Comparison of ENCODE assay signal across 8 cellular contexts in the genomic region with DNA sequence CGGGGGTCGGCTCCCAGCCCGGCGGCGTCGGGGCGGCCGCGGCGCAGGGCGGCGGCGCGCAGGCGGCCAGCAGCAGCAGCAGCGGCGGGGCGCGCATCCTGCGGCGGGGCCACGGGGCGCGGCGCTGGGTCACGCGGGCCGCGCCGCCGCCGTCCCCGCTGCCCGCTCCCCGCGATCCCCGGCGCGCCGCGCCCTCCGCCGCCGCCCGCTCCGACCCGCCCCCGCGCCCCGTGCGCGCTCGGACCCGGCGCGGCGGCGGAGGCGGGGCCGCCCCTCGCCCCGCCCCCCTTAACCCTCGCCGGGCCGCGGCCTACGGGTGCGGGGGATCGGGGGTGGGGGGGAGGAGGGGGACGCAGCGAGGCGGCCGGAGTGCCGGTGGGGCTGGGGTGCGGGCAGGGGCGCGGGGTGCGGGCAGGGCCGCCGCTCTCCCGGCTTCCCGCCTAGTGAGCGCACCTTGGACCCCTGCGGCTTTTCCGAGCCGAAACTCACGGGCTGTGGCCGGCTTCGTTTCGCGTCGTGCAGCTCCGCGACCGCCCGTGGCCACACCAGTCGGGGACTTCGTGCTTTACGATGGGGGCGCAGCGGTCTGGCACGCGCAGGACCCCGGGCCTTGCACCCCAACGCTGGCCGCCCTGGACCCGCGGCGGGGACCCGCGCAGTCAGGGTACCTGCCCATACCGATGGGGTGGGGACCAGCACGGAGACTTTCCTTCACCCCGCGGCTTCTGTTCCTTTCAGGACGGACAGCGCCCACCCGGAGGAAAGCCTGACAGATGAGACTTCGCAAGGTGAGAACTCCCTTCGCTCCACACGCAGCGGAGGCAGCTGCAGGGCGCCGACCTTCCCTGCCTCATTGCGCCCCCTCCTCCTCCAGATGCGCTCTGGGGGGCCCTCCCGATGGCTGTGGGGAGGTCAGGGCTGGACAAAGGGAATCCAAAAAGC. TPM values are rescaled to one million over a fixed set of nuclear protein-coding genes. Genes with fewer than 3 reads are reported as not detected.
DNase-seq lines count a peak whose midpoint lies in the region; ATAC-seq and TF ChIP-seq lines count a peak whose summit lies in the region.

TSS of gene FNDC10 (minus strand) at position 217 of the 942 bp plus-strand sequence. CDS start at position 97, 120 bp downstream.

- H3K9me2 ChIP-seq in PC-3 (replicated peaks; ENCODE audit: low read length) = no peaks in the 10 kb centered on the region

- TF ChIP-seq POLR2A in esophagus muscularis mucosa (IDR thresholded peaks at IDR 0.05; ENCODE audit: low read depth) (no peak), ovary (IDR thresholded peaks at IDR 0.05) (no peak)

- ATAC-seq in PC-3 (peak; percentile 18), HG03280 (IDR thresholded peaks at IDR 0.05; ENCODE audit: unreplicated experiment) (no peak), GM21737 (IDR thresholded peaks at IDR 0.05; ENCODE audit: unreplicated experiment) (no peak)

- H3K4me1 ChIP-seq in PC-3 (ENCODE audit: insufficient read depth, low read length) (peaks cover 5% of the 10 kb centered on the region), esophagus muscularis mucosa (peaks cover 19 to 38% (median 25%) of the 10 kb centered on the region in 4 donors), ovary (ENCODE audit: insufficient read depth) (peaks cover 10% of the 10 kb centered on the region)

- BruUV-seq in PC-3 (replicated peaks; lab: Mats Ljungman, UMichigan) = no TSS peak

- peak within 1 kb of the TSS; percentile 74 for H2AFZ ChIP-seq in PC-3 (ENCODE audit: low read length)

- peak; percentile 52 for DNase-seq in ELF-1 (ENCODE audit: low read depth, low spot score)
- no peak for DNase-seq in PC-3
- no peak for DNase-seq in esophagus muscularis mucosa (ENCODE audit: extremely low spot score)
- no peak for DNase-seq in ovary
- no peak for DNase-seq in GM19238 (ENCODE audit: insufficient read length, low spot score)
- DNase-seq in Kasumi-1 (lab: John Stamatoyannopoulos, UW) = no peak

- no peaks in the 10 kb centered on the region for H3F3A ChIP-seq in PC-3 (ENCODE audit: low read length, unreplicated experiment)

- no peak within 1 kb of the TSS for H3K9ac ChIP-seq in PC-3 (ENCODE audit: low read length)

- H3K36me3 ChIP-seq in PC-3 (ENCODE audit: low read depth, low read length) (no peaks in the 10 kb centered on the region), esophagus muscularis mucosa (no peaks in the 10 kb centered on the region), ovary (no peaks in the 10 kb centered on the region)

- TF ChIP-seq EP300 in esophagus muscularis mucosa (IDR thresholded peaks at IDR 0.05) = no peak
- TF ChIP-seq EP300 in ovary (IDR thresholded peaks at IDR 0.05) = no peak

- H3K27ac ChIP-seq in PC-3 (ENCODE audit: low read length) (no peak within 1 kb of the TSS), esophagus muscularis mucosa (replicated peaks in 1 of 4) (no peak within 1 kb of the TSS), ovary (no peak within 1 kb of the TSS)

- H3K79me2 ChIP-seq in PC-3 (ENCODE audit: low read length) = no peaks in the 10 kb centered on the region

- POLR2A ChIA-PET in PC-3 (lab: Charles Lee; ENCODE audit: unreplicated experiment) = no interaction called here

- intact Hi-C loops in PC-3 (cut with micrococcal nuclease) = no loop called here
- intact Hi-C loops in esophagus muscularis mucosa (cut with DNase I) = no loop called here
- intact Hi-C loops in ovary (cut with DNase I) = no loop called here

- 30% methylated on average over 2 of the region's 127 CpGs for WGBS in esophagus muscularis mucosa
- 2 to 4% (median 3%) methylated on average over 26 to 127 of the region's 127 CpGs for WGBS in ovary, 3 donors

- peaks cover 4% of the 10 kb centered on the region; the same call in 1 of the 2 replicates for H3K27me3 ChIP-seq in PC-3 (ENCODE audit: low read length)
- peaks cover 0 to 88% (median 25%) of the 10 kb centered on the region in 4 donors for H3K27me3 ChIP-seq in esophagus muscularis mucosa
- peaks cover 8% of the 10 kb centered on the region for H3K27me3 ChIP-seq in ovary

- no peak for TF ChIP-seq CTCF in PC-3 (conservative IDR thresholded peaks at IDR 0.05; ENCODE audit: low read depth, low read length)
- TF ChIP-seq CTCF in esophagus muscularis mucosa (IDR thresholded peaks at IDR 0.05) = no peak
- no peak for TF ChIP-seq CTCF in ovary (IDR thresholded peaks at IDR 0.05)

- H4K20me1 ChIP-seq in PC-3 (ENCODE audit: low read length) = no peaks in the 10 kb centered on the region

- CTCF ChIA-PET in PC-3 (lab: Charles Lee) = no interaction called here

- H3K4me2 ChIP-seq in PC-3 (ENCODE audit: low read length) = peak within 1 kb of the TSS; percentile 95

- peak within 1 kb of the TSS; percentile 68 for H3K4me3 ChIP-seq in PC-3 (ENCODE audit: low read length)
- H3K4me3 ChIP-seq in esophagus muscularis mucosa = peak within 1 kb of the TSS; percentile 44 to 58 (median 48)
- H3K4me3 ChIP-seq in ovary = peak within 1 kb of the TSS; percentile 28

- H3K9me3 ChIP-seq in PC-3 (ENCODE audit: low read length) = no peaks in the 10 kb centered on the region
- H3K9me3 ChIP-seq in esophagus muscularis mucosa = no peaks in the 10 kb centered on the region
- H3K9me3 ChIP-seq in ovary = no peaks in the 10 kb centered on the region

RNA-seq across cellular contexts. Expression of gene FNDC10, which starts in this region (rescaled TPM):
- total RNA-seq in PC-3 (2014; rRNA removed) (7.9 and 8.8 TPM in 2 replicates), esophagus muscularis mucosa (1 to 10 TPM in 1 of 4 donors, under 1 TPM in 2, not detected in 1; 0.50 to 1.9 (median 0.84) TPM), ovary (1 to 10 TPM in 5 of 7 donors, under 1 TPM in 2; 0.33 to 3.2 (median 2.0) TPM)
- polyA plus RNA-seq in ovary = 1 to 10 TPM in 1 of 2 donors, not detected in 1; 1.5 TPM
